In genomic region chr2:179447426-179447825, GRCh38 we compare ENCODE assay signal across 26 cellular contexts.
"Had no signal": no experiment of that assay in that cellular context is flagged by ENCODE, and none has a peak within 500 bp of the region (broad histone marks: within the 10 kb centered on the region; RNA-seq: fewer than 3 reads in every experiment).

No MANE protein-coding gene starts in this region.

- H3K27me3 ChIP-seq: adrenal gland, body of pancreas, colonic mucosa had no signal

- H3K27ac Mint-ChIP-seq: activated CD4-positive, alpha-beta memory T cell treated with anti-CD3 and anti-CD28 coated beads for 36 hours; activated CD4-positive, alpha-beta T cell treated with anti-CD3 and anti-CD28 coated beads, Interleukin-2, amount 10 ng/mL, durations not matched to agents 24 days and 14 days; activated CD8-positive, alpha-beta memory T cell treated with anti-CD3 and anti-CD28 coated beads, Interleukin-2, amount 10 ng/mL, durations not matched to agents 7 days and 5 days; activated CD8-positive, alpha-beta T cell treated with anti-CD3 and anti-CD28 coated beads, Interleukin-2, amount 10 ng/mL, durations not matched to agents 7 days and 5 days; activated naive CD4-positive, alpha-beta T cell treated with anti-CD3 and anti-CD28 coated beads for 36 hours; activated naive CD4-positive, alpha-beta T cell treated with anti-CD3 and anti-CD28 coated beads, Interleukin-2, amount 50 U/mL, for 24 hours; activated naive CD8-positive, alpha-beta T cell treated with anti-CD3 and anti-CD28 coated beads for 36 hours; activated naive CD8-positive, alpha-beta T cell treated with anti-CD3 and anti-CD28 coated beads, Interleukin-2, amount 50 U/mL, for 24 hours; activated T-helper 1 cell treated with anti-CD3 and anti-CD28 coated beads, Interleukin-12 subunit alpha, Interleukin-12 subunit beta, Interleukin-2, Interleukin-4 antibody, amounts not matched to agents 30 ng/mL and 10 ng/mL and 1 ng/mL, durations not matched to agents 14 hours and 24 hours and 36 hours; activated T-helper 2 cell treated with anti-CD3 and anti-CD28 coated beads, Interferon-gamma antibody, Interleukin-2, Interleukin-4, amounts not matched to agents 10 μg/mL and 5 μg/mL and 100 μg/mL, durations not matched to agents 14 hours and 24 hours and 36 hours; WTC11 had no signal

- H3K9me3 Mint-ChIP-seq: activated CD4-positive, alpha-beta T cell treated with anti-CD3 and anti-CD28 coated beads, Interleukin-2, amount 10 ng/mL, durations not matched to agents 24 days and 14 days; activated naive CD4-positive, alpha-beta T cell treated with anti-CD3 and anti-CD28 coated beads, Interleukin-2, amount 50 U/mL, for 24 hours; activated naive CD8-positive, alpha-beta T cell treated with anti-CD3 and anti-CD28 coated beads for 36 hours; activated naive CD8-positive, alpha-beta T cell treated with anti-CD3 and anti-CD28 coated beads, Interleukin-2, amount 50 U/mL, for 24 hours; activated T-helper 1 cell treated with anti-CD3 and anti-CD28 coated beads, Interleukin-12 subunit alpha, Interleukin-12 subunit beta, Interleukin-2, Interleukin-4 antibody, amounts not matched to agents 30 ng/mL and 10 ng/mL and 1 ng/mL, durations not matched to agents 14 hours and 24 hours and 36 hours; activated T-helper 2 cell treated with anti-CD3 and anti-CD28 coated beads, Interferon-gamma antibody, Interleukin-2, Interleukin-4, amounts not matched to agents 10 μg/mL and 5 μg/mL and 100 μg/mL, durations not matched to agents 14 hours and 24 hours and 36 hours; WTC11 had no signal

- H3K27me3 Mint-ChIP-seq: activated CD8-positive, alpha-beta memory T cell treated with anti-CD3 and anti-CD28 coated beads, Interleukin-2, amount 10 ng/mL, durations not matched to agents 7 days and 5 days; activated naive CD8-positive, alpha-beta T cell treated with anti-CD3 and anti-CD28 coated beads for 36 hours had no signal

- H3K36me3 Mint-ChIP-seq: activated CD4-positive, alpha-beta memory T cell treated with anti-CD3 and anti-CD28 coated beads for 36 hours; activated CD8-positive, alpha-beta memory T cell treated with anti-CD3 and anti-CD28 coated beads, Interleukin-2, amount 10 ng/mL, durations not matched to agents 7 days and 5 days; activated naive CD4-positive, alpha-beta T cell treated with anti-CD3 and anti-CD28 coated beads, Interleukin-2, amount 50 U/mL, for 24 hours; activated naive CD8-positive, alpha-beta T cell treated with anti-CD3 and anti-CD28 coated beads for 36 hours had no signal

- H3K27ac ChIP-seq: adrenal gland, body of pancreas, colonic mucosa had no signal

- H3K9me3 ChIP-seq: adrenal gland, body of pancreas, colonic mucosa had no signal

- H3K4me1 ChIP-seq: adrenal gland, body of pancreas, colonic mucosa had no signal

- DNase-seq: activated CD4-positive, alpha-beta memory T cell treated with anti-CD3 and anti-CD28 coated beads for 36 hours; activated CD4-positive, alpha-beta T cell treated with anti-CD3 and anti-CD28 coated beads, Interleukin-2, amount 10 ng/mL, durations not matched to agents 24 days and 14 days; activated CD8-positive, alpha-beta memory T cell treated with anti-CD3 and anti-CD28 coated beads, Interleukin-2, amount 10 ng/mL, durations not matched to agents 7 days and 5 days; activated CD8-positive, alpha-beta memory T cell treated with anti-CD3 and anti-CD28 coated beads, Interleukin-2, amount 50 U/mL, for 4 hours; activated CD8-positive, alpha-beta T cell treated with anti-CD3 and anti-CD28 coated beads, Interleukin-2, amount 10 ng/mL, durations not matched to agents 7 days and 5 days; activated effector memory CD4-positive, alpha-beta T cell treated with anti-CD3 and anti-CD28 coated beads, Interleukin-2, amount 50 U/mL, for 16 hours; activated naive CD4-positive, alpha-beta T cell treated with anti-CD3 and anti-CD28 coated beads for 36 hours; activated naive CD8-positive, alpha-beta T cell treated with anti-CD3 and anti-CD28 coated beads for 36 hours; activated naive CD8-positive, alpha-beta T cell treated with anti-CD3 and anti-CD28 coated beads, Interleukin-2, amount 50 U/mL, for 24 hours; activated T-cell treated with anti-CD3 and anti-CD28 coated beads, Interleukin-2, amount 50 U/mL, for 1 hour; activated T-cell treated with anti-CD3 and anti-CD28 coated beads, Interleukin-2, amount 50 U/mL, for 48 hours; adrenal gland; amygdala; aorta; body of pancreas; central memory CD4-positive, alpha-beta T cell; cerebellar nuclear complex; colonic mucosa; effector CD8-positive, alpha-beta T cell; head of caudate nucleus; T-helper 2 cell had no signal

- H3K4me3 Mint-ChIP-seq: activated CD4-positive, alpha-beta memory T cell treated with anti-CD3 and anti-CD28 coated beads for 36 hours; activated CD4-positive, alpha-beta T cell treated with anti-CD3 and anti-CD28 coated beads, Interleukin-2, amount 10 ng/mL, durations not matched to agents 24 days and 14 days; activated CD8-positive, alpha-beta memory T cell treated with anti-CD3 and anti-CD28 coated beads, Interleukin-2, amount 10 ng/mL, durations not matched to agents 7 days and 5 days; activated CD8-positive, alpha-beta T cell treated with anti-CD3 and anti-CD28 coated beads, Interleukin-2, amount 10 ng/mL, durations not matched to agents 7 days and 5 days; activated naive CD4-positive, alpha-beta T cell treated with anti-CD3 and anti-CD28 coated beads for 36 hours; activated naive CD4-positive, alpha-beta T cell treated with anti-CD3 and anti-CD28 coated beads, Interleukin-2, amount 50 U/mL, for 24 hours; activated naive CD8-positive, alpha-beta T cell treated with anti-CD3 and anti-CD28 coated beads for 36 hours; activated naive CD8-positive, alpha-beta T cell treated with anti-CD3 and anti-CD28 coated beads, Interleukin-2, amount 50 U/mL, for 24 hours; activated T-helper 1 cell treated with anti-CD3 and anti-CD28 coated beads, Interleukin-12 subunit alpha, Interleukin-12 subunit beta, Interleukin-2, Interleukin-4 antibody, amounts not matched to agents 30 ng/mL and 10 ng/mL and 1 ng/mL, durations not matched to agents 14 hours and 24 hours and 36 hours; WTC11 had no signal

- H3K4me3 ChIP-seq: adrenal gland, body of pancreas, colonic mucosa had no signal

- H3K36me3 ChIP-seq: adrenal gland, colonic mucosa had no signal

- ATAC-seq: activated CD8-positive, alpha-beta memory T cell treated with anti-CD3 and anti-CD28 coated beads, Interleukin-2, amount 10 ng/mL, durations not matched to agents 7 days and 5 days; activated CD8-positive, alpha-beta T cell treated with anti-CD3 and anti-CD28 coated beads, Interleukin-2, amount 10 ng/mL, durations not matched to agents 7 days and 5 days; activated naive CD8-positive, alpha-beta T cell treated with anti-CD3 and anti-CD28 coated beads, Interleukin-2, amount 50 U/mL, for 24 hours; body of pancreas; esophagus mucosa; WTC11 had no signal

- H3K4me1 Mint-ChIP-seq: activated CD4-positive, alpha-beta T cell treated with anti-CD3 and anti-CD28 coated beads, Interleukin-2, amount 10 ng/mL, durations not matched to agents 24 days and 14 days; activated CD8-positive, alpha-beta memory T cell treated with anti-CD3 and anti-CD28 coated beads, Interleukin-2, amount 10 ng/mL, durations not matched to agents 7 days and 5 days; activated naive CD4-positive, alpha-beta T cell treated with anti-CD3 and anti-CD28 coated beads, Interleukin-2, amount 50 U/mL, for 24 hours; activated naive CD8-positive, alpha-beta T cell treated with anti-CD3 and anti-CD28 coated beads for 36 hours; activated naive CD8-positive, alpha-beta T cell treated with anti-CD3 and anti-CD28 coated beads, Interleukin-2, amount 50 U/mL, for 24 hours had no signal
